16 cellular contexts compared by ENCODE assay signal in genomic region chr6:138869343-138869742, GRCh38.
A peak's percentile ranks its signal among the peaks of the same experiment; 100 is the strongest.
DNase-seq lines count a peak whose midpoint lies in the region; ATAC-seq, FAIRE-seq and TF ChIP-seq lines count a peak whose summit lies in the region.
"Had no signal": no experiment of that assay in that cellular context is flagged by ENCODE, and none has a peak within 500 bp of the region (broad histone marks: within the 10 kb centered on the region; RNA-seq: fewer than 3 reads in every experiment).

No MANE protein-coding gene starts in this region.

- no peak overlapping the region for H2BK5ac ChIP-seq in H1 (ENCODE audit: low read depth, low read length)

- H2BK120ac ChIP-seq in H1 (replicated peaks; ENCODE audit: low read depth, low read length): no peak overlapping the region

- no peak overlapping the region for H2BK12ac ChIP-seq in H1 (ENCODE audit: low read depth, low read length)

- no peak overlapping the region for H3K9ac ChIP-seq in H1 (replicated peaks in 1 of 4; ENCODE audit: extremely low read depth in 1 of 4, low read depth in 3 of 4, low read length in 3 of 4)
- no peak overlapping the region for H3K9ac ChIP-seq in colonic mucosa (ENCODE audit: low read depth in 2 of 2, low read length in 2 of 2)

- no peak overlapping the region for H2AK5ac ChIP-seq in H1 (ENCODE audit: low read depth, low read length)

- no peak overlapping the region; the same call in 1 of the 2 replicates for H4K8ac ChIP-seq in H1 (ENCODE audit: extremely low read depth, insufficient read depth, low read length)

- no peaks in the 10 kb centered on the region for H3K4me1 Mint-ChIP-seq in naive thymus-derived CD8-positive, alpha-beta T cell

- H3K4me3 ChIP-seq in MG63: no peak overlapping the region
- H3K4me3 ChIP-seq in H1 (ENCODE audit: extremely low read depth in 1 of 4, insufficient read depth in 2 of 4, low read depth in 3 of 4, low read length in 4 of 4): no peak overlapping the region
- no peak overlapping the region for H3K4me3 ChIP-seq in right atrium auricular region
- no peak overlapping the region for H3K4me3 ChIP-seq in skeletal muscle cell (ENCODE audit: low read depth, low read length)
- no peak overlapping the region for H3K4me3 ChIP-seq in colonic mucosa
- H3K4me3 ChIP-seq: SJCRH30 had no signal

- TF ChIP-seq RAD21 in H1 (IDR thresholded peaks at IDR 0.05 in 1 of 2, conservative IDR thresholded peaks at IDR 0.05 in 1 of 2; ENCODE audit: low read depth in 2 of 2, low read length in 2 of 2): no peak

- H3K27ac Mint-ChIP-seq in naive thymus-derived CD8-positive, alpha-beta T cell: no peak overlapping the region

- CTCF ChIA-PET in H1 (lab: Charles Lee; ENCODE audit: partially characterized antibody): no interaction called here

- no peak overlapping the region for H4K91ac ChIP-seq in H1 (replicated peaks; ENCODE audit: insufficient read length, low read length)

- intact Hi-C loops in colonic mucosa (cut with DNase I): no loop called here

- H3K56ac ChIP-seq in H1 (replicated peaks; ENCODE audit: insufficient read length, low read depth, low read length): no peak overlapping the region

- no peaks in the 10 kb centered on the region for H3K27me3 ChIP-seq in MG63
- no peaks in the 10 kb centered on the region for H3K27me3 ChIP-seq in H1 (replicated peaks in 1 of 4; ENCODE audit: control insufficient read depth in 3 of 4, extremely low read depth in 1 of 4, insufficient read depth in 3 of 4, low read length in 3 of 4)
- no peaks in the 10 kb centered on the region for H3K27me3 ChIP-seq in right atrium auricular region
- H3K27me3 ChIP-seq in colonic mucosa: no peaks in the 10 kb centered on the region
- H3K27me3 ChIP-seq: SJCRH30 had no signal

- H3K9me3 ChIP-seq in MG63 (no peaks in the 10 kb centered on the region), H1 (ENCODE audit: insufficient read depth in 2 of 2, low read depth in 1 of 2, low read length in 1 of 2) (no peaks in the 10 kb centered on the region), right atrium auricular region (no peaks in the 10 kb centered on the region), colonic mucosa (no peaks in the 10 kb centered on the region)

- H3K4ac ChIP-seq in H1 (replicated peaks; ENCODE audit: insufficient read length, low read depth, low read length): no peak overlapping the region

- no peak overlapping the region for H3K4me3 Mint-ChIP-seq in naive thymus-derived CD8-positive, alpha-beta T cell

- H2BK20ac ChIP-seq in H1 (ENCODE audit: low read length): no peak overlapping the region

- no peak overlapping the region for H3K14ac ChIP-seq in H1 (ENCODE audit: insufficient read length)

- peak; percentile 72 for DNase-seq in MG63
- no peak for DNase-seq in H1 (ENCODE audit: low read depth in 1 of 2, low spot score in 2 of 2)
- peak; percentile 70 for DNase-seq in right atrium auricular region (ENCODE audit: low spot score)
- DNase-seq in skeletal muscle cell (ENCODE audit: low read depth): peak; percentile 16
- DNase-seq in naive thymus-derived CD8-positive, alpha-beta T cell: no peak
- DNase-seq in colonic mucosa: no peak
- DNase-seq in HTR-8/SVneo (ENCODE audit: insufficient read length, low spot score): no peak
- DNase-seq in activated CD4-positive, alpha-beta T cell treated with anti-CD3 and anti-CD28 coated beads for 48 hours: no peak
- DNase-seq: activated CD8-positive, alpha-beta memory T cell treated with anti-CD3 and anti-CD28 coated beads, Interleukin-2, amount 50 U/mL, for 4 hours; activated gamma-delta T cell treated with Interleukin-2 at 50 U/mL for 16 hours; NCI-H1930; NCI-H524 treated with DMSO at 0.1 percent for 48 hours; T-helper 9 cell had no signal

- H3K79me2 ChIP-seq in H1 (ENCODE audit: control insufficient read depth in 1 of 2, insufficient read depth in 2 of 2, low read length in 2 of 2): no peaks in the 10 kb centered on the region

- H3K9me3 Mint-ChIP-seq in naive thymus-derived CD8-positive, alpha-beta T cell: no peaks in the 10 kb centered on the region
- H3K9me3 Mint-ChIP-seq: IgD-negative memory B cell had no signal

- no peak for TF ChIP-seq EP300 in H1 (IDR thresholded peaks at IDR 0.05; ENCODE audit: borderline replicate concordance in 1 of 2, low read depth in 2 of 2, low read length in 2 of 2)

- POLR2A ChIA-PET in H1 (lab: Charles Lee; ENCODE audit: partially characterized antibody): interaction anchor here (0.7 kb wide), 1 partner anchor 25 kb away, joined by 3 read pairs; no protein-coding TSS in a partner anchor
- POLR2A ChIA-PET in naive thymus-derived CD8-positive, alpha-beta T cell (lab: Charles Lee): no interaction called here

- no peak for FAIRE-seq in H1 (lab: Jason Lieb, UNC)
- no peak for FAIRE-seq in HTR-8/SVneo (lab: Jason Lieb, UNC)

- H4K20me1 ChIP-seq in H1 (replicated peaks in 1 of 2; ENCODE audit: control insufficient read depth in 1 of 2, insufficient read depth in 2 of 2, low read length in 2 of 2): no peaks in the 10 kb centered on the region

- TF ChIP-seq POLR2A in H1 (IDR thresholded peaks at IDR 0.05; ENCODE audit: control extremely low read depth in 1 of 2, low read depth in 2 of 2, low read length in 2 of 2): no peak

- H3K79me1 ChIP-seq in H1 (ENCODE audit: low read depth, low read length): no peaks in the 10 kb centered on the region

- H3K36me3 ChIP-seq in MG63 (no peaks in the 10 kb centered on the region), H1 (ENCODE audit: control insufficient read depth in 2 of 4, insufficient read depth in 4 of 4, low read length in 3 of 4) (no peaks in the 10 kb centered on the region), right atrium auricular region (no peaks in the 10 kb centered on the region), colonic mucosa (no peaks in the 10 kb centered on the region)
- H3K36me3 ChIP-seq: SJCRH30 had no signal

- H3K23me2 ChIP-seq in H1 (ENCODE audit: low read depth, low read length): no peaks in the 10 kb centered on the region

- peak overlapping the region; percentile 63 for H2AFZ ChIP-seq in H1 (ENCODE audit: low read length)

- peaks cover 0 to 2% (median 0%) of the 10 kb centered on the region in 3 donors for H3K36me3 Mint-ChIP-seq in naive thymus-derived CD8-positive, alpha-beta T cell
- H3K36me3 Mint-ChIP-seq: IgD-negative memory B cell had no signal

- H3K27me3 Mint-ChIP-seq in naive thymus-derived CD8-positive, alpha-beta T cell: peaks cover 0 to 8% (median 4%) of the 10 kb centered on the region in 5 donors
- H3K27me3 Mint-ChIP-seq: IgD-negative memory B cell had no signal

- no peak overlapping the region for H3K18ac ChIP-seq in H1 (ENCODE audit: extremely low read depth, low read length)

- no peak overlapping the region for H2BK15ac ChIP-seq in H1 (ENCODE audit: low read length)

- no peaks in the 10 kb centered on the region for H3K4me1 ChIP-seq in H1 (replicated peaks in 1 of 4; ENCODE audit: control insufficient read depth in 3 of 4, insufficient read depth in 4 of 4, low read length in 3 of 4)
- peaks cover 0 to 16% of the 10 kb centered on the region in 2 donors for H3K4me1 ChIP-seq in right atrium auricular region
- no peaks in the 10 kb centered on the region for H3K4me1 ChIP-seq in colonic mucosa
- H3K4me1 ChIP-seq: SJCRH30 had no signal

- ATAC-seq in naive thymus-derived CD8-positive, alpha-beta T cell: no peak
- ATAC-seq: sciatic nerve had no signal

- WGBS in H1 (ENCODE audit: extremely low coverage in 1 of 2, insufficient coverage in 1 of 2, insufficient read length in 1 of 2, insufficient replicate concordance in 2 of 2, low coverage in 1 of 2, low lambda C conversion rate in 2 of 2, missing lambda C conversion rate in 1 of 2), 2 experiments: 66% methylated on average over 4 of the region's 4 CpGs; no CpG with 5 or more reads in 1 of the 2 experiments

- TF ChIP-seq CTCF in H1 (IDR thresholded peaks at IDR 0.05; ENCODE audit: control extremely low read depth in 1 of 3, insufficient read depth in 1 of 3, low read depth in 1 of 3, low read length in 3 of 3) (no peak), right atrium auricular region (IDR thresholded peaks at IDR 0.05) (no peak), colonic mucosa (IDR thresholded peaks at IDR 0.05) (no peak)

- H4K5ac ChIP-seq in H1 (ENCODE audit: insufficient read length, low read depth, low read length): no peak overlapping the region

- H3K4me2 ChIP-seq in H1 (ENCODE audit: insufficient read depth in 1 of 2, low read depth in 2 of 2, low read length in 2 of 2): no peak overlapping the region

- no peak overlapping the region for H3K23ac ChIP-seq in H1 (ENCODE audit: insufficient read length)

- H3K27ac ChIP-seq in H1 (ENCODE audit: low read depth, low read length) (no peak overlapping the region), right atrium auricular region (peak overlapping the region; percentile 64 to 87), colonic mucosa (no peak overlapping the region)
- H3K27ac ChIP-seq: SJCRH30 had no signal

TF ChIP-seq in H1, 55 proteins besides CTCF, POLR2A, EP300 and RAD21 (continues in another document):
- no peak for TF ChIP-seq SIX5 (IDR thresholded peaks at IDR 0.05; ENCODE audit: low read depth, low read length)
- TF ChIP-seq RXRA (IDR thresholded peaks at IDR 0.05; ENCODE audit: insufficient read depth, low read depth, low read length): no peak
- no peak for TF ChIP-seq SIRT6 (IDR thresholded peaks at IDR 0.05; ENCODE audit: low read length)
- no peak for TF ChIP-seq NANOG (IDR thresholded peaks at IDR 0.05; ENCODE audit: insufficient read depth, low read depth, low read length, poor library complexity, severe bottlenecking)

Comparison
In these comparisons a context has a peak if more than half of its experiments do, and no peak if none do; other contexts are left out.
1. DNase-seq: peak in MG63 (single experiment), right atrium auricular region (single experiment) and skeletal muscle cell (single experiment); none in H1 (0 of 2), naive thymus-derived CD8-positive, alpha-beta T cell (0 of 10), colonic mucosa (single experiment), HTR-8/SVneo (single experiment) and activated CD4-positive, alpha-beta T cell treated with anti-CD3 and anti-CD28 coated beads for 48 hours (single experiment).
2. H3K27ac ChIP-seq: peak in right atrium auricular region (2 of 2); none in H1 (single experiment) and colonic mucosa (single experiment).